In the genomic region with DNA sequence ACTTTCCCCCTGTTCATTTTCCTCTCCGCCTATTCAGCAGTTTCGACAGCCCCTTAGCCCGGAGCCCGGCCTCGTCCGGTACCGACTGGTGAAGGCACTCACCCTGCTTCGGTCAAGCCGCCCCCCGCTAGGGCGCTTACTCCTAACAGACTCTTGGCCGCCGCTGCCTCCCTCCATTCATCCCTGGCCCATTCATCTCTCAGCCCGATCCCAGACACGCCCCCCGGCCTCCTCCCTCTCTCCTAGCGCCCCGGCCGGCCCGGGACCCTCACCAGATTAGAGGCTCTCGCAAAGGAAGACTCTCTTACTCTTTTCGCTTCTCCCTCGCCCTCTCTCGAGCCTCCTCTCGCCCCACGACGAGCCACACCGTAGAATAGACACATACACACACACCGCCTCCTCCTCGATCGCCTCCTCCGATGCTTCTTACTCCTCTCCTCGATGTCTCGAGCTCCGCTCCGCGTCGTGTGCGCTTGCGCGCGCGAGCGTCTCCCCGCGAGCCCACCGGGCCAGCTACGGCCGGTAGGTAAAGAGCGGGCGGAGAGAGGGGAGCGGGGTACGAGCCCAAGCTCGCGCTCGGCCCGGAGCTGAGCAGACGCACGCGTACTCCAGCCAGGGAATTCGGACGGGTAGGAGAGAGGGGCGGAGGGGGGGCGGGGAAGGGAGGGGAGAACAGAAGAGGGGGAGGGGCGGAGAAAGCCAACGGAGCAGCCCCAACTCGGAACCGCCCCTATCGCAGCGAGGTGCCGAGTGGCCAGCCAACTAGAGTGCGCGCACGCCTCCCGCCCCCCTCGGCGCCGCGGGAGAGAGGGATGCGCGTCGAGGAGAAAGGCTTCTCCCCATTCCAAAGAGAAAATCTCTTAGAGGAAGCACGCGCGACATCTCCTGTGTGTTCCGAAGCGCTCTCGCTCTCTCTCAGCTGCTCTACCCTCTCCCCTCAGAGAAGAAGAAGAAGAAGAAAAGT, we compare ENCODE assay signal across 8 cellular contexts. TPM values are rescaled to one million over a fixed set of nuclear protein-coding genes. Genes with fewer than 3 reads are reported as not detected.
DNase-seq lines count a peak whose midpoint lies in the region; ATAC-seq and TF ChIP-seq lines count a peak whose summit lies in the region.

Gene WNK3 (minus strand): TSS at position 633 of the 964 bp plus-strand sequence.

- H3K4me3 ChIP-seq in right lobe of liver = peak within 1 kb of the TSS; percentile 52 to 66 (median 62)

- H3K4me1 ChIP-seq in right lobe of liver = no peaks in the 10 kb centered on the region

- CTCF ChIA-PET in activated CD8-positive, alpha-beta T cell treated with anti-CD3 and anti-CD28 coated beads, Interleukin-2, amount 10 ng/mL, durations not matched to agents 7 days and 5 days (lab: Charles Lee) = no interaction called here

- peak; percentile 76 for ATAC-seq in activated CD8-positive, alpha-beta T cell treated with anti-CD3 and anti-CD28 coated beads, Interleukin-2, amount 10 ng/mL, durations not matched to agents 7 days and 5 days
- peak; percentile 47 for ATAC-seq in effector memory CD8-positive, alpha-beta T cell (replicated peaks)
- ATAC-seq in right lobe of liver (peak; percentile 90 to 95 (median 93)), HG02884 (IDR thresholded peaks at IDR 0.05; ENCODE audit: unreplicated experiment) (no peak)

- in situ Hi-C loops in G401 (cut with HindIII; ENCODE audit: low sequenced_read_pairs) = no loop called here

- H3K27ac ChIP-seq in right lobe of liver = peak within 1 kb of the TSS in 2 of 3 donors; percentile 19 to 69

- no peaks in the 10 kb centered on the region for H3K9me3 ChIP-seq in right lobe of liver

- no peaks in the 10 kb centered on the region for H3K9me3 Mint-ChIP-seq in activated CD8-positive, alpha-beta T cell treated with anti-CD3 and anti-CD28 coated beads, Interleukin-2, amount 10 ng/mL, durations not matched to agents 7 days and 5 days (ENCODE audit: insufficient read depth)
- H3K9me3 Mint-ChIP-seq in effector memory CD8-positive, alpha-beta T cell = no peaks in the 10 kb centered on the region

- peaks cover 36% of the 10 kb centered on the region for H3K27me3 Mint-ChIP-seq in activated CD8-positive, alpha-beta T cell treated with anti-CD3 and anti-CD28 coated beads, Interleukin-2, amount 10 ng/mL, durations not matched to agents 7 days and 5 days (ENCODE audit: low read depth)
- H3K27me3 Mint-ChIP-seq in effector memory CD8-positive, alpha-beta T cell = peaks cover 35 to 42% of the 10 kb centered on the region in 2 donors

- DNase-seq in G401 (ENCODE audit: low spot score) (peak; percentile 77), NCI-H2196 treated with DMSO at 0.1 percent for 48 hours (lab: John Stamatoyannopoulos, UW; ENCODE audit: unreplicated experiment) (peak; percentile 73), right lobe of liver (peak; percentile 83 to 90 (median 87)), HCEC 1CT (no peak)
- DNase-seq in activated CD8-positive, alpha-beta T cell treated with anti-CD3 and anti-CD28 coated beads, Interleukin-2, amount 10 ng/mL, durations not matched to agents 7 days and 5 days = peak; percentile 31
- DNase-seq in effector memory CD8-positive, alpha-beta T cell = no peak
- peak; percentile 41 for DNase-seq in stimulated activated CD4-positive, alpha-beta T cell treated with anti-CD3 and anti-CD28 coated beads, Interleukin-1b, Interleukin-23, amount 100 ng/mL, for 48 hours

- peak within 1 kb of the TSS; percentile 70 for H3K4me3 Mint-ChIP-seq in activated CD8-positive, alpha-beta T cell treated with anti-CD3 and anti-CD28 coated beads, Interleukin-2, amount 10 ng/mL, durations not matched to agents 7 days and 5 days
- peak within 1 kb of the TSS; percentile 78 to 79 for H3K4me3 Mint-ChIP-seq in effector memory CD8-positive, alpha-beta T cell

- TF ChIP-seq CTCF in right lobe of liver (IDR thresholded peaks at IDR 0.05) = no peak

- TF ChIP-seq POLR2A in right lobe of liver (IDR thresholded peaks at IDR 0.05) = no peak

- no peak within 1 kb of the TSS for H3K27ac Mint-ChIP-seq in activated CD8-positive, alpha-beta T cell treated with anti-CD3 and anti-CD28 coated beads, Interleukin-2, amount 10 ng/mL, durations not matched to agents 7 days and 5 days
- H3K27ac Mint-ChIP-seq in effector memory CD8-positive, alpha-beta T cell = peak within 1 kb of the TSS in 1 of 2 donors; percentile 36

- no peaks in the 10 kb centered on the region for H3K27me3 ChIP-seq in right lobe of liver

- WGBS in right lobe of liver (ENCODE audit: insufficient coverage, low coverage, low lambda C conversion rate, missing lambda C conversion rate) = 43% methylated on average over 37 of the region's 88 CpGs

- H3K4me1 Mint-ChIP-seq in activated CD8-positive, alpha-beta T cell treated with anti-CD3 and anti-CD28 coated beads, Interleukin-2, amount 10 ng/mL, durations not matched to agents 7 days and 5 days (ENCODE audit: low read depth) = peaks cover 17% of the 10 kb centered on the region
- H3K4me1 Mint-ChIP-seq in effector memory CD8-positive, alpha-beta T cell (ENCODE audit: low read depth in 2 of 2) = peaks cover 10 to 18% of the 10 kb centered on the region in 2 donors

- no peaks in the 10 kb centered on the region for H3K36me3 Mint-ChIP-seq in activated CD8-positive, alpha-beta T cell treated with anti-CD3 and anti-CD28 coated beads, Interleukin-2, amount 10 ng/mL, durations not matched to agents 7 days and 5 days (ENCODE audit: low read depth)
- peaks cover 5% of the 10 kb centered on the region for H3K36me3 Mint-ChIP-seq in effector memory CD8-positive, alpha-beta T cell (ENCODE audit: insufficient read depth)

- H3K36me3 ChIP-seq in right lobe of liver = no peaks in the 10 kb centered on the region

- POLR2A ChIA-PET in activated CD8-positive, alpha-beta T cell treated with anti-CD3 and anti-CD28 coated beads, Interleukin-2, amount 10 ng/mL, durations not matched to agents 7 days and 5 days (lab: Charles Lee) = no interaction called here

- intact Hi-C loops in right lobe of liver (cut with DNase I) = no loop called here

RNA-seq across cellular contexts. Expression of gene WNK3, which starts in this region (rescaled TPM):
- 5.2 and 5.4 TPM in 2 replicates for total RNA-seq in G401 (2014; rRNA removed; shearing (Covaris generic))
- total RNA-seq in activated CD8-positive, alpha-beta T cell treated with anti-CD3 and anti-CD28 coated beads, Interleukin-2, amount 10 ng/mL, durations not matched to agents 7 days and 5 days = under 1 TPM; 0.03 to 0.05 TPM
- total RNA-seq in right lobe of liver = 10 to 100 TPM in 3 of 6 experiments, 1 to 10 TPM in 3; 3.9 to 16.0 (median 9.6) TPM

Comparison
In these comparisons a context has a peak if more than half of its experiments do, and no peak if none do; other contexts are left out.
1. Peak in DNase-seq and ATAC-seq in activated CD8-positive, alpha-beta T cell treated with anti-CD3 and anti-CD28 coated beads, Interleukin-2, amount 10 ng/mL, durations not matched to agents 7 days and 5 days; RNA of the gene not detected or under 1 TPM.
2. DNase-seq: peak in G401 (single experiment), NCI-H2196 treated with DMSO at 0.1 percent for 48 hours (single experiment), right lobe of liver (3 of 3) and stimulated activated CD4-positive, alpha-beta T cell treated with anti-CD3 and anti-CD28 coated beads, Interleukin-1b, Interleukin-23, amount 100 ng/mL, for 48 hours (single experiment); none in effector memory CD8-positive, alpha-beta T cell (0 of 3) and HCEC 1CT (single experiment).